ENCODE assay signal across 7 cellular contexts in the genomic region with DNA sequence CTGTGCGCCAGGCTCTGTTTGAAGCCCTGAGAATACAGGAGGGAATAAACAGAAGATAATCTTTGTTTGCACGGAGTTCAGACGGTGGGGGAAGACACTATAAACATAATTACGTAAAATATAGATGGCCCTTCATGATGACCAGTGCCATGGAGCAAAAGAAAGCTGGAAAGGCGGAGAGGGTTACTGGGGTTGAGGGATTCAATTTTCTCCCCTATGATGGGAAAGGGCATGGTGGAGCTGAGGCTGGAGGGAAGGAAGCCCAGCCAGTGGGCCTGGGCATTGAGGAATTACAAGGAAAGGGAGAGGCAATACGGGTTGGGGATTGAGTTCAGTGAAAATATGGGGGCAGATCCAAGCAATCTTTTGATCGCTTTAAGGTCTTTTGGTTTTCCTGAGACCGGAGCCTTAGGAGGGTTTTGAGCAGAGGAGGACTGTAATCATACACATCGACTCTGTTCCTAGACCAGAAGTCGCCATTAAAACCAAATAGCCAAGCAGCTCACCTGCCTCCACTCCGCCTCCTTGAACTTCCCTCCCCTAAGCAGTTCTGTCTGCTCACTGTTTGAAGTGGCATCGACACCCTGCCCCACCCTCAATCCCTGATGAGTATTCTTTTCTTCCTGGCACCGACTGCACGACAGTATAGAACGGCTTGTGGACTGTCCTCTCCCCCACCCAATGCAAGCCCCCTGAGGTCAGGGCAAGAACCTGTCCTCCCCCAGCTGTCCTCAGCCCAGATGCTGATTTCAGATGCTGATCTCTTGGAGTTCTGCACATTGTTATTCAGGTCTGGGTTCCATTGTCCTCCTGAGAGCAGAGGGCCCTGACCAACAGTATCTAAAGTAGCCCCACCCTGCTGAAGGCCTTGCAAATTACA. TPM values are rescaled to one million over a fixed set of nuclear protein-coding genes. Genes with fewer than 3 reads are reported as not detected.
DNase-seq lines count a peak whose midpoint lies in the region; ATAC-seq and TF ChIP-seq lines count a peak whose summit lies in the region.

No MANE protein-coding gene starts in this region.

- H3K27ac ChIP-seq in SK-N-MC (0 out of 2 replicates have a peak overlapping the region, but pooled peaks have one; percentile 11), smooth muscle cell (ENCODE audit: low read depth) (no peak overlapping the region)

- no peaks in the 10 kb centered on the region for H3K9me3 ChIP-seq in HAP-1
- no peaks in the 10 kb centered on the region for H3K9me3 ChIP-seq in SK-N-MC (ENCODE audit: low read depth, low read length)
- no peaks in the 10 kb centered on the region for H3K9me3 ChIP-seq in smooth muscle cell (replicated peaks; ENCODE audit: low read depth)

- H3K9ac ChIP-seq in SK-N-MC (ENCODE audit: insufficient read length) (peak overlapping the region; percentile 17), smooth muscle cell (ENCODE audit: low read depth) (no peak overlapping the region)

- intact Hi-C loops in posterior vena cava (cut with DNase I): no loop called here

- H3F3A ChIP-seq in smooth muscle cell (ENCODE audit: low read depth): peaks cover 16% of the 10 kb centered on the region

- peaks cover 24% of the 10 kb centered on the region for H3K4me1 ChIP-seq in HAP-1
- peaks cover 30% of the 10 kb centered on the region for H3K4me1 ChIP-seq in smooth muscle cell (ENCODE audit: low read depth)

- H3K79me2 ChIP-seq in smooth muscle cell (ENCODE audit: low read depth): peaks cover 29% of the 10 kb centered on the region

- peak overlapping the region; percentile 80 for H3K4me2 ChIP-seq in smooth muscle cell

- TF ChIP-seq CTCF in foreskin fibroblast (IDR thresholded peaks at IDR 0.05; ENCODE audit: low read depth, low read length) (no peak), smooth muscle cell (IDR thresholded peaks at IDR 0.05; ENCODE audit: borderline replicate concordance, insufficient read depth, poor library complexity, severe bottlenecking) (no peak)

- H3K27me3 ChIP-seq in HAP-1 (ENCODE audit: low read depth) (no peaks in the 10 kb centered on the region), smooth muscle cell (ENCODE audit: low read depth) (no peaks in the 10 kb centered on the region)

- 81% methylated on average over 15 of the region's 15 CpGs for WGBS in smooth muscle cell (ENCODE audit: low lambda C conversion rate)

- peak overlapping the region; percentile 84 for H2AFZ ChIP-seq in smooth muscle cell (ENCODE audit: low read depth)

- H3K4me3 ChIP-seq in HAP-1 (peak overlapping the region; percentile 53), SK-N-MC (peak overlapping the region; percentile 68), foreskin fibroblast (ENCODE audit: low read depth in 1 of 2, low read length in 2 of 2) (peak overlapping the region; percentile 47 to 54), smooth muscle cell (peak overlapping the region; percentile 48)

- DNase-seq in HAP-1 (ENCODE audit: low spot score in 2 of 2) (no peak), SK-N-MC (ENCODE audit: low read depth, low spot score) (no peak), foreskin fibroblast (no peak), smooth muscle cell (lab: John Stamatoyannopoulos, UW; ENCODE audit: unreplicated experiment) (no peak), posterior vena cava (ENCODE audit: low spot score) (no peak), AG20443 (ENCODE audit: low spot score) (no peak)

- peaks cover 2% of the 10 kb centered on the region for H4K20me1 ChIP-seq in smooth muscle cell (ENCODE audit: low read depth)

- in situ Hi-C loops in HAP-1 (cut with MboI; ENCODE audit: low sequenced_read_pairs): no loop called here

- H3K36me3 ChIP-seq in HAP-1 (replicated peaks): peaks cover 34% of the 10 kb centered on the region
- peaks cover 7% of the 10 kb centered on the region; the same call in 1 of the 2 replicates for H3K36me3 ChIP-seq in SK-N-MC (ENCODE audit: insufficient read depth, low read length)
- no peaks in the 10 kb centered on the region for H3K36me3 ChIP-seq in smooth muscle cell (ENCODE audit: low read depth)

- ATAC-seq in GM18861 (IDR thresholded peaks at IDR 0.05; ENCODE audit: unreplicated experiment): no peak

RNA-seq across cellular contexts. Expression of gene ZNF296, which starts 0.8 kb away (rescaled TPM):
- total RNA-seq in smooth muscle cell (1.1 TPM in 1 of 2 replicates, not detected in the other), posterior vena cava (under 1 TPM; 0.42 to 0.48 TPM)
- 0.21 and 1.7 TPM in 2 replicates for polyA plus RNA-seq in smooth muscle cell

RNA-seq across cellular contexts. Expression of gene GEMIN7, which starts 2.0 kb away (rescaled TPM):
- total RNA-seq in smooth muscle cell (29.4 and 50.6 TPM in 2 replicates), posterior vena cava (10 to 100 TPM; 11.2 to 14.7 TPM)
- polyA plus RNA-seq in smooth muscle cell: 66.5 and 67.0 TPM in 2 replicates

RNA-seq across cellular contexts. Expression of gene PPP1R37, which starts 15.9 kb away (rescaled TPM):
- total RNA-seq in smooth muscle cell: 11.7 and 19.2 TPM in 2 replicates
- polyA plus RNA-seq in smooth muscle cell: 8.2 and 8.7 TPM in 2 replicates
- total RNA-seq in posterior vena cava: 10 to 100 TPM; 15.2 to 16.2 TPM

RNA-seq across cellular contexts. Expression of gene CLASRP, which starts 38.2 kb away (rescaled TPM):
- 34.6 and 54.0 TPM in 2 replicates for total RNA-seq in smooth muscle cell
- 24.3 and 34.3 TPM in 2 replicates for polyA plus RNA-seq in smooth muscle cell
- 10 to 100 TPM; 48.6 to 58.5 TPM for total RNA-seq in posterior vena cava
